In genomic region chr19:28396259-28396940, GRCh38 we compare ENCODE assay signal across 19 cellular contexts.
DNase-seq lines count a peak whose midpoint lies in the region; ATAC-seq lines count a peak whose summit lies in the region.
"Had no signal": no experiment of that assay in that cellular context is flagged by ENCODE, and none has a peak within 500 bp of the region (broad histone marks: within the 10 kb centered on the region; RNA-seq: fewer than 3 reads in every experiment).

No MANE protein-coding gene starts in this region.

- H3K27me3 ChIP-seq in BLaER1 treated with 17β-estradiol and CSF1 and Interleukin-3, amounts not matched to agents 10 nM and 100 nM: no peaks in the 10 kb centered on the region
- H3K27me3 ChIP-seq: body of pancreas had no signal

- H3K4me1 ChIP-seq in BLaER1 treated with 17β-estradiol and CSF1 and Interleukin-3, amounts not matched to agents 10 nM and 100 nM: peaks cover 18 to 66% (median 62%) of the 10 kb centered on the region in 10 experiments
- H3K4me1 ChIP-seq: body of pancreas, left lung had no signal

- DNase-seq in ELF-1 (ENCODE audit: low read depth, low spot score): peak; percentile 77
- DNase-seq in NCI-H774 (lab: John Stamatoyannopoulos, UW): peak; percentile 30
- DNase-seq in left kidney (ENCODE audit: low read depth, low spot score): peak; percentile 87
- DNase-seq in GM19238 (ENCODE audit: insufficient read length, low spot score): no peak
- DNase-seq: activated CD4-positive, alpha-beta T cell treated with anti-CD3 and anti-CD28 coated beads for 36 hours; activated CD8-positive, alpha-beta memory T cell treated with anti-CD3 and anti-CD28 coated beads, Interleukin-2, amount 50 U/mL, for 4 hours; activated naive CD8-positive, alpha-beta T cell treated with anti-CD3 and anti-CD28 coated beads, Interleukin-2, amount 50 U/mL, for 24 hours; body of pancreas; CD4-positive, alpha-beta memory T cell; DMS79 treated with DMSO at 0.1 percent for 48 hours; effector CD8-positive, alpha-beta T cell; left lung; NCI-H1930; stimulated activated CD4-positive, alpha-beta T cell treated with anti-CD3 and anti-CD28 coated beads, Interleukin-1b, Interleukin-23, amount 100 ng/mL, for 48 hours; stimulated activated naive B cell treated with anti-CD40 and anti-IgM and Interleukin-4, amounts not matched to agents 10 μg/mL and 1 μg/mL and 100 μg/mL, for 72 hours had no signal

- peak overlapping the region in 3 of 11 experiments; percentile 13 to 71 (median 42); a peak in 5 of 22 replicates for H3K27ac ChIP-seq in BLaER1 treated with 17β-estradiol and CSF1 and Interleukin-3, amounts not matched to agents 10 nM and 100 nM
- H3K27ac ChIP-seq: body of pancreas, left lung, thoracic aorta had no signal

- no peak overlapping the region for H3K9ac ChIP-seq in BLaER1 treated with 17β-estradiol and CSF1 and Interleukin-3, amounts not matched to agents 10 nM and 100 nM

- no peak overlapping the region for H3K4me3 ChIP-seq in BLaER1 treated with 17β-estradiol and CSF1 and Interleukin-3, amounts not matched to agents 10 nM and 100 nM
- H3K4me3 ChIP-seq: body of pancreas, left lung, thoracic aorta had no signal

- peak overlapping the region in 7 of 11 experiments; percentile 8 to 82 (median 57); a peak in 10 of 22 replicates for H3K4me2 ChIP-seq in BLaER1 treated with 17β-estradiol and CSF1 and Interleukin-3, amounts not matched to agents 10 nM and 100 nM

- H4K20me1 ChIP-seq in BLaER1 treated with 17β-estradiol and CSF1 and Interleukin-3, amounts not matched to agents 10 nM and 100 nM: no peaks in the 10 kb centered on the region

- peaks cover 0 to 5% (median 0%) of the 10 kb centered on the region in 11 experiments; a peak in 1 of 22 replicates for H3K9me3 ChIP-seq in BLaER1 treated with 17β-estradiol and CSF1 and Interleukin-3, amounts not matched to agents 10 nM and 100 nM (replicated peaks in 1 of 11)
- H3K9me3 ChIP-seq: body of pancreas, thoracic aorta had no signal

- ATAC-seq in HG02885 (IDR thresholded peaks at IDR 0.05; ENCODE audit: poor library complexity, unreplicated experiment) (no peak), GM21825 (IDR thresholded peaks at IDR 0.05; ENCODE audit: unreplicated experiment) (no peak)
- ATAC-seq: activated CD4-positive, alpha-beta T cell treated with anti-CD3 and anti-CD28 coated beads for 36 hours; activated naive CD8-positive, alpha-beta T cell treated with anti-CD3 and anti-CD28 coated beads, Interleukin-2, amount 50 U/mL, for 24 hours; body of pancreas; left lung; stimulated activated naive B cell treated with anti-CD40 and anti-IgM and Interleukin-4, amounts not matched to agents 10 μg/mL and 1 μg/mL and 100 μg/mL, for 72 hours had no signal

- no peaks in the 10 kb centered on the region for H3K36me3 ChIP-seq in BLaER1 treated with 17β-estradiol and CSF1 and Interleukin-3, amounts not matched to agents 10 nM and 100 nM
- H3K36me3 ChIP-seq: left lung, thoracic aorta had no signal
